In genomic region chrX:7083468-7084396, GRCh38 we compare ENCODE assay signal across 8 cellular contexts.
DNase-seq lines count a peak whose midpoint lies in the region; ATAC-seq, FAIRE-seq and TF ChIP-seq lines count a peak whose summit lies in the region.

No MANE protein-coding gene starts in this region.

- FAIRE-seq in GM12892 (lab: Jason Lieb, UNC) = peak; percentile 100

- TF ChIP-seq POLR2A in GM12892 (IDR thresholded peaks at IDR 0.05; ENCODE audit: low read depth, low read length) = no peak
- TF ChIP-seq POLR2A in NB4 (IDR thresholded peaks at IDR 0.05; ENCODE audit: extremely low read depth, insufficient read length) = no peak

- no peaks in the 10 kb centered on the region for H3K27me3 Mint-ChIP-seq in activated CD8-positive, alpha-beta memory T cell treated with anti-CD3 and anti-CD28 coated beads, Interleukin-2, amount 10 ng/mL, durations not matched to agents 7 days and 5 days
- no peaks in the 10 kb centered on the region for H3K27me3 Mint-ChIP-seq in WTC11 (ENCODE audit: low read depth)

- no peaks in the 10 kb centered on the region for H3K9me3 Mint-ChIP-seq in activated CD8-positive, alpha-beta memory T cell treated with anti-CD3 and anti-CD28 coated beads, Interleukin-2, amount 10 ng/mL, durations not matched to agents 7 days and 5 days (ENCODE audit: low read depth)
- H3K9me3 Mint-ChIP-seq in WTC11 = no peaks in the 10 kb centered on the region

- no peak overlapping the region for H3K4me3 ChIP-seq in NB4 (ENCODE audit: low read depth, low read length)
- no peak overlapping the region for H3K4me3 ChIP-seq in fibroblast of the aortic adventitia (ENCODE audit: low read depth, low read length)

- POLR2A ChIA-PET in WTC11 (lab: Charles Lee) = interaction anchor here (0.7 kb wide), 1 partner anchor 46 kb away, joined by 5 read pairs; no protein-coding TSS in a partner anchor

- CTCF ChIA-PET in activated CD8-positive, alpha-beta memory T cell treated with anti-CD3 and anti-CD28 coated beads, Interleukin-2, amount 10 ng/mL, durations not matched to agents 7 days and 5 days (lab: Charles Lee) = no interaction called here
- CTCF ChIA-PET in WTC11 (lab: Charles Lee) = interaction anchor here (0.7 kb wide), 1 partner anchor 502 kb away, joined by 4 read pairs; no protein-coding TSS in a partner anchor

- ATAC-seq in HG02571 (IDR thresholded peaks at IDR 0.05; ENCODE audit: unreplicated experiment) (peak; percentile 85), WTC11 (no peak)
- ATAC-seq in activated CD8-positive, alpha-beta memory T cell treated with anti-CD3 and anti-CD28 coated beads, Interleukin-2, amount 10 ng/mL, durations not matched to agents 7 days and 5 days = peak; percentile 90

- DNase-seq in GM12892 (ENCODE audit: insufficient read length) (peak; percentile 23), NB4 (ENCODE audit: low read depth) (peak; percentile 92), fibroblast of the aortic adventitia (ENCODE audit: low read depth) (peak; percentile 86), NCI-H524 treated with DMSO at 0.1 percent for 48 hours (lab: John Stamatoyannopoulos, UW) (no peak), WTC11 (ENCODE audit: low spot score) (no peak)
- DNase-seq in activated CD8-positive, alpha-beta memory T cell treated with anti-CD3 and anti-CD28 coated beads, Interleukin-2, amount 10 ng/mL, durations not matched to agents 7 days and 5 days = peak; percentile 77
- DNase-seq in stimulated activated CD4-positive, alpha-beta T cell treated with anti-CD3 and anti-CD28 coated beads, TNF-alpha, amount 100 ng/mL, for 48 hours (ENCODE audit: low read depth in 3 of 3) = peak; percentile 19 to 40 (median 33)

- H3K4me3 Mint-ChIP-seq in activated CD8-positive, alpha-beta memory T cell treated with anti-CD3 and anti-CD28 coated beads, Interleukin-2, amount 10 ng/mL, durations not matched to agents 7 days and 5 days = peak overlapping the region; percentile 50
- H3K4me3 Mint-ChIP-seq in WTC11 = no peak overlapping the region

- peaks cover 15% of the 10 kb centered on the region for H3K36me3 Mint-ChIP-seq in activated CD8-positive, alpha-beta memory T cell treated with anti-CD3 and anti-CD28 coated beads, Interleukin-2, amount 10 ng/mL, durations not matched to agents 7 days and 5 days
- no peaks in the 10 kb centered on the region for H3K36me3 Mint-ChIP-seq in WTC11

- H3K27ac Mint-ChIP-seq in activated CD8-positive, alpha-beta memory T cell treated with anti-CD3 and anti-CD28 coated beads, Interleukin-2, amount 10 ng/mL, durations not matched to agents 7 days and 5 days = peak overlapping the region; percentile 82
- H3K27ac Mint-ChIP-seq in WTC11 = no peak overlapping the region

- peaks cover 47% of the 10 kb centered on the region for H3K4me1 Mint-ChIP-seq in activated CD8-positive, alpha-beta memory T cell treated with anti-CD3 and anti-CD28 coated beads, Interleukin-2, amount 10 ng/mL, durations not matched to agents 7 days and 5 days
- H3K4me1 Mint-ChIP-seq in WTC11 = peaks cover 36% of the 10 kb centered on the region

- TF ChIP-seq CTCF in NB4 (IDR thresholded peaks at IDR 0.05; ENCODE audit: low read depth, low read length) (no peak), fibroblast of the aortic adventitia (IDR thresholded peaks at IDR 0.05; ENCODE audit: insufficient read depth, low read length) (no peak), WTC11 (IDR thresholded peaks at IDR 0.05) (no peak)

TF ChIP-seq in WTC11, 78 proteins besides CTCF, POLR2A, EP300 and RAD21 (continues in another document):
- TF ChIP-seq IRF2 (CRISPR knock-in tag; IDR thresholded peaks at IDR 0.05; ENCODE audit: borderline replicate concordance, low read depth) (no peak), RELA (CRISPR knock-in tag; IDR thresholded peaks at IDR 0.05; ENCODE audit: borderline replicate concordance) (no peak), E2F5 (CRISPR knock-in tag; IDR thresholded peaks at IDR 0.05) (no peak), ATF1 (CRISPR knock-in tag; IDR thresholded peaks at IDR 0.05) (no peak), NR3C1 (CRISPR knock-in tag; conservative IDR thresholded peaks at IDR 0.05; ENCODE audit: low read depth) (no peak), FOXJ3 (CRISPR knock-in tag; IDR thresholded peaks at IDR 0.05; ENCODE audit: borderline replicate concordance) (no peak), E2F1 (CRISPR knock-in tag; IDR thresholded peaks at IDR 0.05) (no peak), ZBTB21 (CRISPR knock-in tag; IDR thresholded peaks at IDR 0.05; ENCODE audit: borderline replicate concordance) (no peak), RORB (CRISPR knock-in tag; IDR thresholded peaks at IDR 0.05) (no peak), PRDM15 (CRISPR knock-in tag; IDR thresholded peaks at IDR 0.05) (no peak)
- TF ChIP-seq, protein P1, sequence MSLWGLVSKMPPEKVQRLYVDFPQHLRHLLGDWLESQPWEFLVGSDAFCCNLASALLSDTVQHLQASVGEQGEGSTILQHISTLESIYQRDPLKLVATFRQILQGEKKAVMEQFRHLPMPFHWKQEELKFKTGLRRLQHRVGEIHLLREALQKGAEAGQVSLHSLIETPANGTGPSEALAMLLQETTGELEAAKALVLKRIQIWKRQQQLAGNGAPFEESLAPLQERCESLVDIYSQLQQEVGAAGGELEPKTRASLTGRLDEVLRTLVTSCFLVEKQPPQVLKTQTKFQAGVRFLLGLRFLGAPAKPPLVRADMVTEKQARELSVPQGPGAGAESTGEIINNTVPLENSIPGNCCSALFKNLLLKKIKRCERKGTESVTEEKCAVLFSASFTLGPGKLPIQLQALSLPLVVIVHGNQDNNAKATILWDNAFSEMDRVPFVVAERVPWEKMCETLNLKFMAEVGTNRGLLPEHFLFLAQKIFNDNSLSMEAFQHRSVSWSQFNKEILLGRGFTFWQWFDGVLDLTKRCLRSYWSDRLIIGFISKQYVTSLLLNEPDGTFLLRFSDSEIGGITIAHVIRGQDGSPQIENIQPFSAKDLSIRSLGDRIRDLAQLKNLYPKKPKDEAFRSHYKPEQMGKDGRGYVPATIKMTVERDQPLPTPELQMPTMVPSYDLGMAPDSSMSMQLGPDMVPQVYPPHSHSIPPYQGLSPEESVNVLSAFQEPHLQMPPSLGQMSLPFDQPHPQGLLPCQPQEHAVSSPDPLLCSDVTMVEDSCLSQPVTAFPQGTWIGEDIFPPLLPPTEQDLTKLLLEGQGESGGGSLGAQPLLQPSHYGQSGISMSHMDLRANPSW (CRISPR knock-in tag; conservative IDR thresholded peaks at IDR 0.05; ENCODE audit: low read depth) = no peak
- TF ChIP-seq, protein P2, sequence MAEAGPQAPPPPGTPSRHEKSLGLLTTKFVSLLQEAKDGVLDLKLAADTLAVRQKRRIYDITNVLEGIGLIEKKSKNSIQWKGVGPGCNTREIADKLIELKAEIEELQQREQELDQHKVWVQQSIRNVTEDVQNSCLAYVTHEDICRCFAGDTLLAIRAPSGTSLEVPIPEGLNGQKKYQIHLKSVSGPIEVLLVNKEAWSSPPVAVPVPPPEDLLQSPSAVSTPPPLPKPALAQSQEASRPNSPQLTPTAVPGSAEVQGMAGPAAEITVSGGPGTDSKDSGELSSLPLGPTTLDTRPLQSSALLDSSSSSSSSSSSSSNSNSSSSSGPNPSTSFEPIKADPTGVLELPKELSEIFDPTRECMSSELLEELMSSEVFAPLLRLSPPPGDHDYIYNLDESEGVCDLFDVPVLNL (CRISPR knock-in tag; IDR thresholded peaks at IDR 0.05; ENCODE audit: borderline replicate concordance, low read depth) = no peak
- TF ChIP-seq, protein P3, sequence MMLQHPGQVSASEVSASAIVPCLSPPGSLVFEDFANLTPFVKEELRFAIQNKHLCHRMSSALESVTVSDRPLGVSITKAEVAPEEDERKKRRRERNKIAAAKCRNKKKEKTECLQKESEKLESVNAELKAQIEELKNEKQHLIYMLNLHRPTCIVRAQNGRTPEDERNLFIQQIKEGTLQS (CRISPR knock-in tag; conservative IDR thresholded peaks at IDR 0.05) = no peak

Comparison
In these comparisons a context has a peak if more than half of its experiments do, and no peak if none do; other contexts are left out.
1. DNase-seq: peak in GM12892 (single experiment), NB4 (single experiment), activated CD8-positive, alpha-beta memory T cell treated with anti-CD3 and anti-CD28 coated beads, Interleukin-2, amount 10 ng/mL, durations not matched to agents 7 days and 5 days (single experiment), fibroblast of the aortic adventitia (single experiment) and stimulated activated CD4-positive, alpha-beta T cell treated with anti-CD3 and anti-CD28 coated beads, TNF-alpha, amount 100 ng/mL, for 48 hours (3 of 3); none in NCI-H524 treated with DMSO at 0.1 percent for 48 hours (single experiment) and WTC11 (single experiment).